8 cellular contexts compared by ENCODE assay signal in genomic region chr2:98608962-98609604, GRCh38. TPM values are rescaled to one million over a fixed set of nuclear protein-coding genes. Genes with fewer than 3 reads are reported as not detected.
DNase-seq lines count a peak whose midpoint lies in the region; ATAC-seq, FAIRE-seq and TF ChIP-seq lines count a peak whose summit lies in the region.

No MANE protein-coding gene starts in this region.

- CTCF ChIA-PET in activated CD8-positive, alpha-beta memory T cell treated with anti-CD3 and anti-CD28 coated beads, Interleukin-2, amount 10 ng/mL, durations not matched to agents 7 days and 5 days (lab: Charles Lee), result interaction anchor here (0.7 to 2.5 kb wide), 10 partner anchors 10 to 215 kb away, joined by 3 to 11 read pairs (median 4); no protein-coding TSS in a partner anchor
- CTCF ChIA-PET in GM12878 (lab: Yijun Ruan, JAX), result interaction anchor here (0.6 to 1.2 kb wide), 4 partner anchors 10 to 153 kb away, joined by 3 to 4 read pairs (median 4); no protein-coding TSS in a partner anchor

- H3K4me2 ChIP-seq in GM12878 (ENCODE audit: control insufficient read depth, insufficient read depth) (peak overlapping the region; percentile 99), smooth muscle cell (peak overlapping the region; percentile 94)

- no peak for FAIRE-seq in GM12878 (lab: Jason Lieb, UNC)

- H3K4me1 ChIP-seq in GM12878 (ENCODE audit: control insufficient read depth, insufficient read depth, low read length) (peaks cover 9% of the 10 kb centered on the region), iPS-20b (ENCODE audit: insufficient read depth, low read length) (no peaks in the 10 kb centered on the region), smooth muscle cell (ENCODE audit: low read depth) (peaks cover 23% of the 10 kb centered on the region)

- peaks cover 28% of the 10 kb centered on the region for H3K36me3 Mint-ChIP-seq in activated CD8-positive, alpha-beta memory T cell treated with anti-CD3 and anti-CD28 coated beads, Interleukin-2, amount 10 ng/mL, durations not matched to agents 7 days and 5 days

- H3K9ac ChIP-seq in GM12878 (ENCODE audit: control insufficient read depth, insufficient read depth, low read length) (peak overlapping the region; percentile 93), iPS-20b (ENCODE audit: low read depth, low read length) (peak overlapping the region; percentile 85), smooth muscle cell (ENCODE audit: low read depth) (peak overlapping the region; percentile 99)

- SMC1A ChIA-PET in GM12878 (lab: Charles Lee; ENCODE audit: uncharacterized antibody, unreplicated experiment), result interaction anchor here (0.7 to 1.3 kb wide), 3 partner anchors 13 to 40 kb away, joined by 3 to 4 read pairs (median 3); no protein-coding TSS in a partner anchor

- H3K9me3 Mint-ChIP-seq in activated CD8-positive, alpha-beta memory T cell treated with anti-CD3 and anti-CD28 coated beads, Interleukin-2, amount 10 ng/mL, durations not matched to agents 7 days and 5 days (ENCODE audit: low read depth), result no peaks in the 10 kb centered on the region

- H3K36me3 ChIP-seq in GM12878 (ENCODE audit: control insufficient read depth in 2 of 2, insufficient read depth in 2 of 2, low read length in 1 of 2) (peaks cover 4 to 21% of the 10 kb centered on the region in 2 experiments), iPS-20b (ENCODE audit: insufficient read depth, low read depth, low read length) (peaks cover 38% of the 10 kb centered on the region), smooth muscle cell (ENCODE audit: low read depth) (peaks cover 6% of the 10 kb centered on the region)

- peaks cover 4% of the 10 kb centered on the region for H3F3A ChIP-seq in smooth muscle cell (ENCODE audit: low read depth)

- H3K4me1 Mint-ChIP-seq in activated CD8-positive, alpha-beta memory T cell treated with anti-CD3 and anti-CD28 coated beads, Interleukin-2, amount 10 ng/mL, durations not matched to agents 7 days and 5 days, result peaks cover 57% of the 10 kb centered on the region

- RAD21 ChIA-PET in GM12878 (lab: Charles Lee; ENCODE audit: unreplicated experiment), result interaction anchor here (0.7 to 1.5 kb wide), 4 partner anchors 19 to 229 kb away, joined by 3 to 6 read pairs (median 4); no protein-coding TSS in a partner anchor

- no peak for TF ChIP-seq RAD21 in GM12878 (IDR thresholded peaks at IDR 0.05; ENCODE audit: insufficient read depth, low read depth, low read length)

- H3K27me3 Mint-ChIP-seq in activated CD8-positive, alpha-beta memory T cell treated with anti-CD3 and anti-CD28 coated beads, Interleukin-2, amount 10 ng/mL, durations not matched to agents 7 days and 5 days, result no peaks in the 10 kb centered on the region

- 0 out of 2 replicates have a peak, but pooled peaks cover 3% of the 10 kb centered on the region for H4K20me1 ChIP-seq in GM12878 (ENCODE audit: control insufficient read depth, insufficient read depth)
- H4K20me1 ChIP-seq in smooth muscle cell (ENCODE audit: low read depth), result peaks cover 3% of the 10 kb centered on the region

- H3K9me3 ChIP-seq in GM12878 (replicated peaks; ENCODE audit: control insufficient read depth, insufficient read depth, low read length) (no peaks in the 10 kb centered on the region; the same call in 2 of the 3 replicates), iPS-20b (ENCODE audit: insufficient read depth, low read depth, low read length) (no peaks in the 10 kb centered on the region), smooth muscle cell (replicated peaks; ENCODE audit: low read depth) (no peaks in the 10 kb centered on the region)

- in situ Hi-C loops in GM12878 (cut with MboI), result no loop called here

- DNase-seq in activated CD8-positive, alpha-beta memory T cell treated with anti-CD3 and anti-CD28 coated beads, Interleukin-2, amount 10 ng/mL, durations not matched to agents 7 days and 5 days, result no peak
- DNase-seq in activated CD8-positive, alpha-beta memory T cell treated with anti-CD3 and anti-CD28 coated beads, Interleukin-2, amount 50 U/mL, for 48 hours, result no peak
- peak; percentile 45 for DNase-seq in LHCN-M2 (ENCODE audit: low read depth)
- DNase-seq in GM12878 (ENCODE audit: low read depth, low spot score), result no peak
- no peak for DNase-seq in smooth muscle cell (lab: John Stamatoyannopoulos, UW; ENCODE audit: unreplicated experiment)
- DNase-seq in GM19240 (ENCODE audit: insufficient read length, low spot score), result no peak

- POLR2A ChIA-PET in GM12878 (lab: Charles Lee), result interaction anchor here (0.6 to 0.8 kb wide), 2 partner anchors 10 to 97 kb away, joined by 3 read pairs; no protein-coding TSS in a partner anchor

- no peak for TF ChIP-seq CTCF in GM12878 (IDR thresholded peaks at IDR 0.05 in 2 of 3, conservative IDR thresholded peaks at IDR 0.05 in 1 of 3; ENCODE audit: control insufficient read depth in 2 of 3, extremely low read depth in 1 of 3, insufficient read depth in 1 of 3, low read depth in 3 of 3, low read length in 3 of 3)
- no peak for TF ChIP-seq CTCF in smooth muscle cell (IDR thresholded peaks at IDR 0.05; ENCODE audit: borderline replicate concordance, insufficient read depth, poor library complexity, severe bottlenecking)

- H3K79me2 ChIP-seq in GM12878 (ENCODE audit: control insufficient read depth, insufficient read depth, low read length), result peaks cover 54% of the 10 kb centered on the region
- H3K79me2 ChIP-seq in smooth muscle cell (ENCODE audit: low read depth), result peaks cover 54% of the 10 kb centered on the region

- peak overlapping the region; percentile 91 for H3K27ac Mint-ChIP-seq in activated CD8-positive, alpha-beta memory T cell treated with anti-CD3 and anti-CD28 coated beads, Interleukin-2, amount 10 ng/mL, durations not matched to agents 7 days and 5 days

- TF ChIP-seq POLR2A in GM12878 (IDR thresholded peaks at IDR 0.05; ENCODE audit: low read depth, low read length), result no peak

- H3K4me3 ChIP-seq in GM12878, result peak overlapping the region; percentile 87
- H3K4me3 ChIP-seq in iPS-20b (ENCODE audit: low read length), result peak overlapping the region; percentile 79
- H3K4me3 ChIP-seq in smooth muscle cell, result peak overlapping the region; percentile 89

- ATAC-seq in activated CD8-positive, alpha-beta memory T cell treated with anti-CD3 and anti-CD28 coated beads, Interleukin-2, amount 10 ng/mL, durations not matched to agents 7 days and 5 days, result peak; percentile 6
- ATAC-seq in GM12878, result peak; percentile 21
- no peak for ATAC-seq in HG03097 (IDR thresholded peaks at IDR 0.05; ENCODE audit: low FRiP score, unreplicated experiment)

- H3K27ac ChIP-seq in GM12878 (ENCODE audit: control insufficient read depth, insufficient read depth), result peak overlapping the region; percentile 84
- H3K27ac ChIP-seq in iPS-20b (ENCODE audit: low read length), result peak overlapping the region; percentile 26
- peak overlapping the region; percentile 97 for H3K27ac ChIP-seq in smooth muscle cell (ENCODE audit: low read depth)

- H3K27me3 ChIP-seq in GM12878 (replicated peaks in 1 of 2; ENCODE audit: control insufficient read depth in 2 of 2, insufficient read depth in 2 of 2, low read length in 1 of 2) (no peaks in the 10 kb centered on the region), iPS-20b (ENCODE audit: insufficient read depth, low read length) (no peaks in the 10 kb centered on the region), smooth muscle cell (ENCODE audit: low read depth) (no peaks in the 10 kb centered on the region)

- TSS peak; percentile 62 for BruUV-seq in GM12878 (replicated peaks; lab: Mats Ljungman, UMichigan)

- WGBS in GM12878 (ENCODE audit: insufficient coverage, insufficient replicate concordance, low lambda C conversion rate, missing lambda C conversion rate), result 3% methylated on average over 27 of the region's 29 CpGs
- 3% methylated on average over 29 of the region's 29 CpGs for WGBS in smooth muscle cell (ENCODE audit: low lambda C conversion rate)

- intact Hi-C loops in GM12878 (cut with micrococcal nuclease; ENCODE audit: unreplicated experiment), result loop anchor here (5.0 kb wide), 1 partner anchor 142 kb away; no protein-coding TSS in a partner anchor

- no peak for TF ChIP-seq EP300 in GM12878 (IDR thresholded peaks at IDR 0.05; ENCODE audit: borderline replicate concordance in 1 of 2, control insufficient read depth in 1 of 2, low read depth in 2 of 2, low read length in 2 of 2)

- peak overlapping the region; percentile 83 for H3K4me3 Mint-ChIP-seq in activated CD8-positive, alpha-beta memory T cell treated with anti-CD3 and anti-CD28 coated beads, Interleukin-2, amount 10 ng/mL, durations not matched to agents 7 days and 5 days

- H2AFZ ChIP-seq in GM12878 (ENCODE audit: control insufficient read depth, low read depth, low read length) (peak overlapping the region; percentile 73), smooth muscle cell (ENCODE audit: low read depth) (peak overlapping the region; percentile 61)

RNA-seq across cellular contexts. Expression of gene UNC50, which starts 0.7 kb away (rescaled TPM):
- total RNA-seq in activated CD8-positive, alpha-beta memory T cell treated with anti-CD3 and anti-CD28 coated beads, Interleukin-2, amount 10 ng/mL, durations not matched to agents 7 days and 5 days, result 10 to 100 TPM; 26.7 to 33.5 TPM
- total RNA-seq in LHCN-M2 (2014; rRNA removed) (49.3 and 56.1 TPM in 2 replicates), GM12878 (2014; rRNA removed) (34.6 and 34.8 TPM in 2 replicates), GM12878 (2014; rRNA removed; fragmentation: Illumina TruSeq; extraction: Trizol) (27.9 and 28.0 TPM in 2 replicates), GM12878 (2021) (25.5 and 25.8 TPM in 2 replicates), smooth muscle cell (52.2 and 61.6 TPM in 2 replicates)
- 29.7 TPM for polyA plus RNA-seq in LHCN-M2 (2012)
- total RNA-seq in GM12878 (2013; cell fraction: nucleolus; rRNA removed), result 58.0 and 61.0 TPM in 2 replicates
- polyA plus RNA-seq in GM12878 (2011; ENCODE audit: low read depth), result 15.3 TPM
- polyA plus RNA-seq in GM12878 (2011; rRNA removed) (60.3 and 77.1 TPM in 2 replicates), GM12878 (2014; fragmentation: Illumina TruSeq; extraction: Trizol) (34.8 and 42.4 TPM in 2 replicates), GM12878 (2014; fragmentation: Nextera tagmentation; extraction: Ambion mirVana) (10 to 100 TPM; 40.8 to 59.5 TPM), GM12878 (2014; rRNA removed) (33.1 TPM in 2 replicates), GM12878 (2016; fragmentation: Nextera tagmentation; extraction: Ambion mirVana) (10 to 100 TPM; 68.1 to 76.3 TPM), smooth muscle cell (52.8 and 59.2 TPM in 2 replicates)
- polyA plus RNA-seq in GM12878 (2011; cell fraction: cytosol; rRNA removed), result 22.9 and 32.3 TPM in 2 replicates
- 38.9 and 45.6 TPM in 2 replicates for polyA plus RNA-seq in GM12878 (2011; cell fraction: nucleus; rRNA removed)
- 23.9 and 26.4 TPM in 2 replicates for polyA plus RNA-seq in GM12878 (2012)
- polyA minus RNA-seq in GM12878 (2011; rRNA and poly(A)+ RNA removed), result 13.5 and 14.5 TPM in 2 replicates
- 4.0 and 7.1 TPM in 2 replicates for polyA minus RNA-seq in GM12878 (2011; cell fraction: cytosol; rRNA and poly(A)+ RNA removed)
- 16.3 and 22.8 TPM in 2 replicates for polyA minus RNA-seq in GM12878 (2011; cell fraction: nucleus; rRNA and poly(A)+ RNA removed)

RNA-seq across cellular contexts. Expression of gene COA5, which starts 0.8 kb away (rescaled TPM):
- total RNA-seq in activated CD8-positive, alpha-beta memory T cell treated with anti-CD3 and anti-CD28 coated beads, Interleukin-2, amount 10 ng/mL, durations not matched to agents 7 days and 5 days, result 10 to 100 TPM; 22.2 to 26.0 TPM
- total RNA-seq in LHCN-M2 (2014; rRNA removed) (28.3 and 29.1 TPM in 2 replicates), GM12878 (2014; rRNA removed) (35.5 and 41.7 TPM in 2 replicates), GM12878 (2014; rRNA removed; fragmentation: Illumina TruSeq; extraction: Trizol) (22.9 and 24.0 TPM in 2 replicates), GM12878 (2021) (26.9 and 29.7 TPM in 2 replicates), smooth muscle cell (20.1 and 20.2 TPM in 2 replicates)
- 23.0 TPM for polyA plus RNA-seq in LHCN-M2 (2012)
- 37.3 and 39.2 TPM in 2 replicates for total RNA-seq in GM12878 (2013; cell fraction: nucleolus; rRNA removed)
- 12.5 TPM for polyA plus RNA-seq in GM12878 (2011; ENCODE audit: low read depth)
- polyA plus RNA-seq in GM12878 (2011; rRNA removed) (49.9 and 90.9 TPM in 2 replicates), GM12878 (2014; fragmentation: Illumina TruSeq; extraction: Trizol) (20.7 and 21.4 TPM in 2 replicates), GM12878 (2014; fragmentation: Nextera tagmentation; extraction: Ambion mirVana) (10 to 100 TPM; 21.4 to 40.3 TPM), GM12878 (2014; rRNA removed) (42.8 and 49.3 TPM in 2 replicates), GM12878 (2016; fragmentation: Nextera tagmentation; extraction: Ambion mirVana) (10 to 100 TPM; 58.8 to 63.3 TPM), smooth muscle cell (27.8 and 29.4 TPM in 2 replicates)
- 20.4 and 23.6 TPM in 2 replicates for polyA plus RNA-seq in GM12878 (2011; cell fraction: cytosol; rRNA removed)
- polyA plus RNA-seq in GM12878 (2011; cell fraction: nucleus; rRNA removed), result 29.8 and 34.9 TPM in 2 replicates
- 37.0 and 43.2 TPM in 2 replicates for polyA plus RNA-seq in GM12878 (2012)
- 5.3 and 7.0 TPM in 2 replicates for polyA minus RNA-seq in GM12878 (2011; rRNA and poly(A)+ RNA removed)
- polyA minus RNA-seq in GM12878 (2011; cell fraction: cytosol; rRNA and poly(A)+ RNA removed), result 4.8 and 6.5 TPM in 2 replicates
- polyA minus RNA-seq in GM12878 (2011; cell fraction: nucleus; rRNA and poly(A)+ RNA removed), result 12.6 and 22.5 TPM in 2 replicates

Comparison
In these comparisons a context has a peak if more than half of its experiments do, and no peak if none do; other contexts are left out.
1. H3K27ac ChIP-seq: peak in every context shown above with its lines; median percentile 97 in smooth muscle cell; 84 in GM12878; 26 in iPS-20b.